In genomic region chr13:73633817-73634449, GRCh38 we compare ENCODE assay signal across 28 cellular contexts.
"Had no signal": no experiment of that assay in that cellular context is flagged by ENCODE, and none has a peak within 500 bp of the region (broad histone marks: within the 10 kb centered on the region; RNA-seq: fewer than 3 reads in every experiment).

No MANE protein-coding gene starts in this region.

- H3K9me3 ChIP-seq: adrenal gland, ascending aorta, colonic mucosa, esophagus squamous epithelium, gastrocnemius medialis, left ventricle myocardium inferior, ovary, right lobe of liver, testis, transverse colon had no signal

- H3K36me3 ChIP-seq: adrenal gland, ascending aorta, cardiac muscle cell, colonic mucosa, esophagus squamous epithelium, gastrocnemius medialis, left ventricle myocardium inferior, ovary, right lobe of liver, transverse colon had no signal

- H3K27ac ChIP-seq: adrenal gland, ascending aorta, cardiac muscle cell, colonic mucosa, epithelial cell of prostate, esophagus squamous epithelium, gastrocnemius medialis, left ventricle myocardium inferior, ovary, right lobe of liver, testis, transverse colon had no signal

- DNase-seq: activated CD4-positive, alpha-beta T cell treated with anti-CD3 and anti-CD28 coated beads for 4 hours; activated CD4-positive, alpha-beta T cell treated with anti-CD3 and anti-CD28 coated beads, Interleukin-2, amount 50 U/mL, for 4 hours; activated CD8-positive, alpha-beta memory T cell treated with anti-CD3 and anti-CD28 coated beads for 24 hours; activated effector memory CD4-positive, alpha-beta T cell treated with Interleukin-2 at 50 U/mL for 16 hours; activated naive CD4-positive, alpha-beta T cell treated with Interleukin-2 at 50 U/mL for 16 hours; activated naive CD8-positive, alpha-beta T cell treated with anti-CD3 and anti-CD28 coated beads for 36 hours; adrenal gland; cerebellar nuclear complex; colonic mucosa; effector CD8-positive, alpha-beta T cell; esophagus squamous epithelium; gastrocnemius medialis; glutamatergic neuron; kidney glomerular epithelial cell; left ventricle myocardium inferior; naive B cell; ovary; right lobe of liver; stimulated activated CD4-positive, alpha-beta T cell treated with anti-CD3 and anti-CD28 coated beads, Interleukin-2, amount 100 ng/mL, for 48 hours; stimulated activated naive CD4-positive, alpha-beta T cell treated with Interleukin-2 at 50 U/mL for 16 hours; T-helper 2 cell; testis; transverse colon had no signal

- H3K27ac Mint-ChIP-seq: activated naive CD8-positive, alpha-beta T cell treated with anti-CD3 and anti-CD28 coated beads for 36 hours; naive B cell; progenitor cell of endocrine pancreas had no signal

- H3K4me3 ChIP-seq: adrenal gland, ascending aorta, cardiac muscle cell, colonic mucosa, esophagus squamous epithelium, gastrocnemius medialis, left ventricle myocardium inferior, ovary, right lobe of liver, testis, transverse colon had no signal

- H3K4me3 Mint-ChIP-seq: activated naive CD8-positive, alpha-beta T cell treated with anti-CD3 and anti-CD28 coated beads for 36 hours; brain; naive B cell had no signal

- ATAC-seq: gastrocnemius medialis, right lobe of liver had no signal

- H3K36me3 Mint-ChIP-seq: activated naive CD8-positive, alpha-beta T cell treated with anti-CD3 and anti-CD28 coated beads for 36 hours; brain; naive B cell had no signal

- H3K27me3 Mint-ChIP-seq: activated naive CD8-positive, alpha-beta T cell treated with anti-CD3 and anti-CD28 coated beads for 36 hours; progenitor cell of endocrine pancreas had no signal

- H3K4me1 ChIP-seq: adrenal gland, ascending aorta, colonic mucosa, esophagus squamous epithelium, left ventricle myocardium inferior, right lobe of liver, testis had no signal

- H3K27me3 ChIP-seq: adrenal gland, ascending aorta, cardiac muscle cell, colonic mucosa, esophagus squamous epithelium, gastrocnemius medialis, ovary, right lobe of liver, testis, transverse colon had no signal

- H3K9me3 Mint-ChIP-seq: activated naive CD8-positive, alpha-beta T cell treated with anti-CD3 and anti-CD28 coated beads for 36 hours had no signal

- H3K4me1 Mint-ChIP-seq: naive B cell had no signal
